In the genomic region with DNA sequence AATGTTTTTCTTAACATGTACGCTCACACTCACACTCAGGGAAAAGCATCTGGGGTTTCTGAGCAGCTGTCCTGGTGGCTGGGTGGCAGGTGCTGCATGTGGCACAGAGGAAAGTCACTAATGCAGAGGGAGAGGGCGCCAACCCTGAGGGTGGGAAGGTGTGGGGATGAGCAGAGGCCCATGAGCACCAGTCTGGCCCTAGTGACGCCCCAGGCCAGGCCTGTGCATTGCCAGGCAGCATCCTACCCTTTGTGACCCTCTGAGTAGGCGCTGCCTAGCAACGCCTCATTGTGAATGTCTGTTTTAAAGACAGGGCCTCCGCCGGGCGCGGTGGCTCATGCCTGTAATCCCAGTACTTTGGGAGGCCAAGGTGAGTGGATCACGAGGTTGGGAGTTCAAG, we compare ENCODE assay signal across 25 cellular contexts. TPM values are rescaled to one million over a fixed set of nuclear protein-coding genes. Genes with fewer than 3 reads are reported as not detected.
DNase-seq lines count a peak whose midpoint lies in the region; ATAC-seq and TF ChIP-seq lines count a peak whose summit lies in the region.
"Had no signal": no experiment of that assay in that cellular context is flagged by ENCODE, and none has a peak within 500 bp of the region (broad histone marks: within the 10 kb centered on the region; RNA-seq: fewer than 3 reads in every experiment).

No MANE protein-coding gene starts in this region.

- no peaks in the 10 kb centered on the region for H3F3A ChIP-seq in GM23338 (replicated peaks; ENCODE audit: low read depth)

- H3K9ac ChIP-seq in OCI-LY3 (ENCODE audit: low read length) = peak overlapping the region; percentile 65; the same call in 1 of the 2 replicates

- no peaks in the 10 kb centered on the region for H3K9me2 ChIP-seq in GM23338 (ENCODE audit: insufficient read depth)

- H3K4me3 Mint-ChIP-seq in activated naive CD4-positive, alpha-beta T cell treated with anti-CD3 and anti-CD28 coated beads, Interleukin-2, amount 10 ng/mL, durations not matched to agents 7 days and 5 days = no peak overlapping the region
- H3K4me3 Mint-ChIP-seq in GM23338 = no peak overlapping the region
- H3K4me3 Mint-ChIP-seq in naive thymus-derived CD4-positive, alpha-beta T cell = peak overlapping the region in 1 of 10 donors; percentile 32
- H3K4me3 Mint-ChIP-seq: activated CD4-positive, alpha-beta memory T cell treated with anti-CD3 and anti-CD28 coated beads for 36 hours; mesothelial cell of epicardium had no signal

- H3K79me2 ChIP-seq in GM23338 (replicated peaks; ENCODE audit: insufficient read depth) = no peaks in the 10 kb centered on the region
- H3K79me2 ChIP-seq in OCI-LY3 (ENCODE audit: low read length) = no peaks in the 10 kb centered on the region

- H3K4me3 ChIP-seq in GM23338 (no peak overlapping the region), OCI-LY3 (ENCODE audit: low read length) (0 out of 2 replicates have a peak overlapping the region, but pooled peaks have one; percentile 16), uterus (no peak overlapping the region)
- no peak overlapping the region for H3K4me3 ChIP-seq in naive thymus-derived CD4-positive, alpha-beta T cell (ENCODE audit: low read length)
- H3K4me3 ChIP-seq: cardiac muscle cell, HAP-1, spleen, thoracic aorta had no signal

- no peak overlapping the region for H2AFZ ChIP-seq in GM23338
- H2AFZ ChIP-seq in OCI-LY3 (ENCODE audit: low read depth, low read length) = peak overlapping the region; percentile 15; the same call in 1 of the 2 replicates

- H3K9me3 Mint-ChIP-seq in activated naive CD4-positive, alpha-beta T cell treated with anti-CD3 and anti-CD28 coated beads, Interleukin-2, amount 10 ng/mL, durations not matched to agents 7 days and 5 days = no peaks in the 10 kb centered on the region
- H3K9me3 Mint-ChIP-seq in GM23338 = no peaks in the 10 kb centered on the region
- H3K9me3 Mint-ChIP-seq in naive thymus-derived CD4-positive, alpha-beta T cell = no peaks in the 10 kb centered on the region
- H3K9me3 Mint-ChIP-seq: activated CD4-positive, alpha-beta memory T cell treated with anti-CD3 and anti-CD28 coated beads for 36 hours; mesothelial cell of epicardium; natural killer cell treated with Interleukin-12 subunit alpha and Interleukin-12 subunit beta and Interleukin-15 and Interleukin-18, amount 100 ng/mL, for 72 hours; stimulated activated naive B cell treated with anti-CD40 and anti-IgM and Interleukin-4, amounts not matched to agents 10 μg/mL and 1 μg/mL and 100 μg/mL, for 72 hours had no signal

- H3K36me3 ChIP-seq in GM23338 (ENCODE audit: insufficient read depth) (no peaks in the 10 kb centered on the region), OCI-LY3 (replicated peaks; ENCODE audit: low read depth, low read length) (no peaks in the 10 kb centered on the region), uterus (no peaks in the 10 kb centered on the region)
- no peaks in the 10 kb centered on the region for H3K36me3 ChIP-seq in naive thymus-derived CD4-positive, alpha-beta T cell (ENCODE audit: control insufficient read depth in 2 of 3, insufficient read depth in 3 of 3, low read length in 3 of 3)
- H3K36me3 ChIP-seq: cardiac muscle cell, HAP-1, spleen, thoracic aorta, WERI-Rb-1 had no signal

- TF ChIP-seq CTCF in GM23338 (conservative IDR thresholded peaks at IDR 0.05; ENCODE audit: low read depth in 2 of 2) (no peak), OCI-LY3 (IDR thresholded peaks at IDR 0.05; ENCODE audit: low read depth, low read length) (no peak), uterus (IDR thresholded peaks at IDR 0.05) (no peak)

- no peaks in the 10 kb centered on the region for H3K27me3 Mint-ChIP-seq in activated naive CD4-positive, alpha-beta T cell treated with anti-CD3 and anti-CD28 coated beads, Interleukin-2, amount 10 ng/mL, durations not matched to agents 7 days and 5 days
- H3K27me3 Mint-ChIP-seq in GM23338 (ENCODE audit: insufficient read depth, low read depth, poor library complexity) = no peaks in the 10 kb centered on the region
- no peaks in the 10 kb centered on the region for H3K27me3 Mint-ChIP-seq in naive thymus-derived CD4-positive, alpha-beta T cell
- H3K27me3 Mint-ChIP-seq: activated CD4-positive, alpha-beta memory T cell treated with anti-CD3 and anti-CD28 coated beads for 36 hours; natural killer cell treated with Interleukin-12 subunit alpha and Interleukin-12 subunit beta and Interleukin-15 and Interleukin-18, amount 100 ng/mL, for 72 hours; stimulated activated naive B cell treated with anti-CD40 and anti-IgM and Interleukin-4, amounts not matched to agents 10 μg/mL and 1 μg/mL and 100 μg/mL, for 72 hours had no signal

- peaks cover 24% of the 10 kb centered on the region for H3K4me1 Mint-ChIP-seq in activated naive CD4-positive, alpha-beta T cell treated with anti-CD3 and anti-CD28 coated beads, Interleukin-2, amount 10 ng/mL, durations not matched to agents 7 days and 5 days
- no peaks in the 10 kb centered on the region for H3K4me1 Mint-ChIP-seq in GM23338
- peaks cover 21 to 44% (median 39%) of the 10 kb centered on the region in 7 donors for H3K4me1 Mint-ChIP-seq in naive thymus-derived CD4-positive, alpha-beta T cell

- H3K9me3 ChIP-seq in OCI-LY3 (ENCODE audit: insufficient read depth, low read length) (no peaks in the 10 kb centered on the region), uterus (no peaks in the 10 kb centered on the region)
- no peaks in the 10 kb centered on the region for H3K9me3 ChIP-seq in naive thymus-derived CD4-positive, alpha-beta T cell (ENCODE audit: control insufficient read depth in 2 of 3, low read length in 3 of 3)
- H3K9me3 ChIP-seq: HAP-1, spleen, thoracic aorta had no signal

- peaks cover 18% of the 10 kb centered on the region for H3K36me3 Mint-ChIP-seq in activated naive CD4-positive, alpha-beta T cell treated with anti-CD3 and anti-CD28 coated beads, Interleukin-2, amount 10 ng/mL, durations not matched to agents 7 days and 5 days
- H3K36me3 Mint-ChIP-seq in GM23338 (ENCODE audit: low read depth) = no peaks in the 10 kb centered on the region; the same call in 2 of the 3 replicates
- peaks cover 0 to 11% (median 5%) of the 10 kb centered on the region in 5 donors for H3K36me3 Mint-ChIP-seq in naive thymus-derived CD4-positive, alpha-beta T cell
- H3K36me3 Mint-ChIP-seq: activated CD4-positive, alpha-beta memory T cell treated with anti-CD3 and anti-CD28 coated beads for 36 hours; mesothelial cell of epicardium; natural killer cell treated with Interleukin-12 subunit alpha and Interleukin-12 subunit beta and Interleukin-15 and Interleukin-18, amount 100 ng/mL, for 72 hours; stimulated activated naive B cell treated with anti-CD40 and anti-IgM and Interleukin-4, amounts not matched to agents 10 μg/mL and 1 μg/mL and 100 μg/mL, for 72 hours had no signal

- no peaks in the 10 kb centered on the region for H4K20me1 ChIP-seq in GM23338 (replicated peaks; ENCODE audit: insufficient read depth)
- no peaks in the 10 kb centered on the region for H4K20me1 ChIP-seq in OCI-LY3 (ENCODE audit: insufficient read depth, low read length)

- no peak for DNase-seq in activated naive CD4-positive, alpha-beta T cell treated with anti-CD3 and anti-CD28 coated beads, Interleukin-2, amount 10 ng/mL, durations not matched to agents 7 days and 5 days
- no peak for DNase-seq in activated naive CD4-positive, alpha-beta T cell treated with anti-CD3 and anti-CD28 coated beads, Interleukin-2, amount 50 U/mL, for 16 hours
- DNase-seq in GM23338 (ENCODE audit: low spot score) (peak; percentile 8), UCSD-AML1 (lab: John Stamatoyannopoulos, UW; ENCODE audit: unreplicated experiment) (no peak), uterus (no peak)
- DNase-seq in naive thymus-derived CD4-positive, alpha-beta T cell = no peak
- DNase-seq in central memory CD4-positive, alpha-beta T cell = no peak
- DNase-seq: activated naive CD4-positive, alpha-beta T cell treated with Interleukin-2 at 50 U/mL for 16 hours; aorta; cortex of kidney; NCI-H1105; NCI-H2029 treated with DMSO at 0.1 percent for 48 hours; NCI-H510A; spleen; stimulated activated CD4-positive, alpha-beta T cell treated with anti-CD3 and anti-CD28 coated beads, Interleukin-4, amount 100 ng/mL, for 24 hours; stimulated activated naive B cell treated with anti-CD40 and anti-IgM and Interleukin-4, amounts not matched to agents 10 μg/mL and 1 μg/mL and 100 μg/mL, for 72 hours; WERI-Rb-1 had no signal

- no peak for TF ChIP-seq POLR2A in uterus (IDR thresholded peaks at IDR 0.05)

- H3K27ac ChIP-seq in GM23338 (ENCODE audit: low read depth) (no peak overlapping the region), OCI-LY3 (ENCODE audit: low read length) (peak overlapping the region; percentile 93), uterus (no peak overlapping the region)
- H3K27ac ChIP-seq in naive thymus-derived CD4-positive, alpha-beta T cell (ENCODE audit: low read depth, low read length) = no peak overlapping the region
- H3K27ac ChIP-seq: C4-2B, cardiac muscle cell, thoracic aorta, WERI-Rb-1 had no signal

- H3K27me3 ChIP-seq in GM23338 (ENCODE audit: insufficient read depth) (no peaks in the 10 kb centered on the region), OCI-LY3 (ENCODE audit: low read depth, low read length) (no peaks in the 10 kb centered on the region), uterus (no peaks in the 10 kb centered on the region)
- no peaks in the 10 kb centered on the region for H3K27me3 ChIP-seq in naive thymus-derived CD4-positive, alpha-beta T cell (ENCODE audit: control insufficient read depth in 2 of 2, insufficient read depth in 2 of 2, low read length in 2 of 2)
- H3K27me3 ChIP-seq: spleen had no signal

- H3K27ac Mint-ChIP-seq in activated naive CD4-positive, alpha-beta T cell treated with anti-CD3 and anti-CD28 coated beads, Interleukin-2, amount 10 ng/mL, durations not matched to agents 7 days and 5 days = peak overlapping the region; percentile 55
- no peak overlapping the region for H3K27ac Mint-ChIP-seq in GM23338
- H3K27ac Mint-ChIP-seq in naive thymus-derived CD4-positive, alpha-beta T cell = peak overlapping the region in 6 of 9 donors; percentile 16 to 98 (median 73)
- H3K27ac Mint-ChIP-seq: mesothelial cell of epicardium had no signal

- H3K4me1 ChIP-seq in GM23338 (ENCODE audit: insufficient read depth) (no peaks in the 10 kb centered on the region), OCI-LY3 (ENCODE audit: low read length) (peaks cover 51% of the 10 kb centered on the region), uterus (no peaks in the 10 kb centered on the region)
- H3K4me1 ChIP-seq in naive thymus-derived CD4-positive, alpha-beta T cell (ENCODE audit: control insufficient read depth in 2 of 2, insufficient read depth in 2 of 2, low read length in 2 of 2) = peaks cover 0 to 20% of the 10 kb centered on the region in 2 donors
- H3K4me1 ChIP-seq: HAP-1 had no signal

- H3K4me2 ChIP-seq in GM23338 (no peak overlapping the region), OCI-LY3 (ENCODE audit: low read length) (peak overlapping the region; percentile 86)

- intact Hi-C loops in naive thymus-derived CD4-positive, alpha-beta T cell (cut with micrococcal nuclease) = no loop called here
- intact Hi-C loops in uterus (cut with DNase I; ENCODE audit: low total_unique reads) = no loop called here

- CTCF ChIA-PET in activated naive CD4-positive, alpha-beta T cell treated with anti-CD3 and anti-CD28 coated beads, Interleukin-2, amount 10 ng/mL, durations not matched to agents 7 days and 5 days (lab: Charles Lee) = no interaction called here
- CTCF ChIA-PET in naive thymus-derived CD4-positive, alpha-beta T cell (lab: Charles Lee) = interaction anchor here (1.2 kb wide), 1 partner anchor 15 kb away, joined by 3 read pairs; no protein-coding TSS in a partner anchor

- peak; percentile 53; the same call in 2 of the 3 replicates for ATAC-seq in GM23338
- no peak for ATAC-seq in naive thymus-derived CD4-positive, alpha-beta T cell

- POLR2A ChIA-PET in naive thymus-derived CD4-positive, alpha-beta T cell (lab: Charles Lee) = interaction anchor here (2.2 to 3.9 kb wide), 2 partner anchors 7 to 31 kb away, joined by 5 to 22 read pairs; no protein-coding TSS in a partner anchor

RNA-seq across cellular contexts. Expression of a gene that starts 19.1 kb away (rescaled TPM):
- 43.2 and 56.2 TPM in 2 replicates for total RNA-seq in GM23338 (2014; rRNA removed; shearing (Covaris generic))
- polyA plus RNA-seq in GM23338 (2016; fragmentation: Nextera tagmentation; extraction: Ambion mirVana) = 79.7 and 84.6 TPM in 2 replicates
- 10 to 100 TPM; 30.2 to 36.9 (median 33.0) TPM for total RNA-seq in naive thymus-derived CD4-positive, alpha-beta T cell
- 10 to 100 TPM; 37.5 to 58.4 TPM for polyA plus RNA-seq in naive thymus-derived CD4-positive, alpha-beta T cell
- 10 to 100 TPM; 33.7 to 39.8 (median 38.3) TPM for total RNA-seq in uterus
